19 cellular contexts compared by ENCODE assay signal in genomic region chr3:50078622-50079021, GRCh38. TPM values are rescaled to one million over a fixed set of nuclear protein-coding genes. Genes with fewer than 3 reads are reported as not detected.
A peak's percentile ranks its signal among the peaks of the same experiment; 100 is the strongest.
DNase-seq lines count a peak whose midpoint lies in the region; ATAC-seq and TF ChIP-seq lines count a peak whose summit lies in the region.
"Had no signal": no experiment of that assay in that cellular context is flagged by ENCODE, and none has a peak within 500 bp of the region (broad histone marks: within the 10 kb centered on the region; RNA-seq: fewer than 3 reads in every experiment).

No MANE protein-coding gene starts in this region.

- no peak overlapping the region for H3K4me3 Mint-ChIP-seq in activated naive CD4-positive, alpha-beta T cell treated with anti-CD3 and anti-CD28 coated beads, Interleukin-2, amount 50 U/mL, for 24 hours
- no peak overlapping the region for H3K4me3 Mint-ChIP-seq in activated naive CD4-positive, alpha-beta T cell treated with anti-CD3 and anti-CD28 coated beads, Interleukin-2, amount 10 ng/mL, durations not matched to agents 7 days and 5 days
- H3K4me3 Mint-ChIP-seq in effector memory CD8-positive, alpha-beta T cell, result no peak overlapping the region
- no peak overlapping the region for H3K4me3 Mint-ChIP-seq in stimulated activated naive B cell treated with anti-CD40 and anti-IgM and Interleukin-4, amounts not matched to agents 10 μg/mL and 1 μg/mL and 100 μg/mL, for 72 hours
- H3K4me3 Mint-ChIP-seq: nephron progenitor cell had no signal

- CTCF ChIA-PET in activated naive CD4-positive, alpha-beta T cell treated with anti-CD3 and anti-CD28 coated beads, Interleukin-2, amount 10 ng/mL, durations not matched to agents 7 days and 5 days (lab: Charles Lee), result no interaction called here
- CTCF ChIA-PET in PC-3 (lab: Charles Lee) (no interaction called here), RWPE1 (lab: Yijun Ruan, JAX) (no interaction called here)

- DNase-seq in activated naive CD4-positive, alpha-beta T cell treated with anti-CD3 and anti-CD28 coated beads, Interleukin-2, amount 10 ng/mL, durations not matched to agents 7 days and 5 days, result no peak
- DNase-seq in PC-3, result peak; percentile 23
- no peak for DNase-seq in effector memory CD8-positive, alpha-beta T cell
- DNase-seq in stimulated activated naive B cell treated with anti-CD40 and anti-IgM and Interleukin-4, amounts not matched to agents 10 μg/mL and 1 μg/mL and 100 μg/mL, for 72 hours, result no peak
- no peak for DNase-seq in NCI-H2081 (lab: John Stamatoyannopoulos, UW)
- no peak for DNase-seq in RWPE1 (ENCODE audit: low spot score)
- no peak for DNase-seq in NCI-H128 (lab: John Stamatoyannopoulos, UW; ENCODE audit: unreplicated experiment)
- DNase-seq: activated CD4-positive, alpha-beta T cell treated with anti-CD3 and anti-CD28 coated beads, Interleukin-2, amount 50 U/mL, for 4 hours; activated gamma-delta T cell; effector CD8-positive, alpha-beta T cell; GOT3; NCI-H1048; NCI-H2227 treated with DMSO at 0.1 percent for 48 hours; nephron progenitor cell; SJCRH30; T-helper 9 cell; thyroid gland had no signal

- H3K27ac ChIP-seq in PC-3 (ENCODE audit: low read length) (no peak overlapping the region), RWPE1 (no peak overlapping the region)
- H3K27ac ChIP-seq: right atrium auricular region, SJCRH30, thyroid gland had no signal

- no peak overlapping the region for H3K4me3 ChIP-seq in PC-3 (ENCODE audit: low read length)
- H3K4me3 ChIP-seq: right atrium auricular region, SJCRH30, thyroid gland had no signal

- H4K20me1 ChIP-seq in PC-3 (ENCODE audit: low read length), result no peaks in the 10 kb centered on the region

- H3K4me1 ChIP-seq in PC-3 (ENCODE audit: insufficient read depth, low read length), result no peaks in the 10 kb centered on the region
- H3K4me1 ChIP-seq: right atrium auricular region, SJCRH30, thyroid gland had no signal

- TSS peak; percentile 55 for BruUV-seq in PC-3 (replicated peaks; lab: Mats Ljungman, UMichigan)

- peaks cover 14% of the 10 kb centered on the region for H3K4me1 Mint-ChIP-seq in activated naive CD4-positive, alpha-beta T cell treated with anti-CD3 and anti-CD28 coated beads, Interleukin-2, amount 50 U/mL, for 24 hours
- H3K4me1 Mint-ChIP-seq in activated naive CD4-positive, alpha-beta T cell treated with anti-CD3 and anti-CD28 coated beads, Interleukin-2, amount 10 ng/mL, durations not matched to agents 7 days and 5 days, result peaks cover 19% of the 10 kb centered on the region
- peaks cover 0 to 5% of the 10 kb centered on the region in 2 donors for H3K4me1 Mint-ChIP-seq in effector memory CD8-positive, alpha-beta T cell (ENCODE audit: low read depth in 2 of 2)
- H3K4me1 Mint-ChIP-seq in stimulated activated naive B cell treated with anti-CD40 and anti-IgM and Interleukin-4, amounts not matched to agents 10 μg/mL and 1 μg/mL and 100 μg/mL, for 72 hours, result peaks cover 26 to 49% of the 10 kb centered on the region in 2 donors
- H3K4me1 Mint-ChIP-seq: nephron progenitor cell had no signal

- H3K27me3 ChIP-seq in PC-3 (ENCODE audit: low read length), result no peaks in the 10 kb centered on the region
- H3K27me3 ChIP-seq: right atrium auricular region, SJCRH30, thyroid gland had no signal

- H2AFZ ChIP-seq in PC-3 (ENCODE audit: low read length), result no peak overlapping the region

- no peaks in the 10 kb centered on the region for H3K79me2 ChIP-seq in PC-3 (ENCODE audit: low read length)

- intact Hi-C loops in PC-3 (cut with micrococcal nuclease), result no loop called here

- H3K27me3 Mint-ChIP-seq in activated naive CD4-positive, alpha-beta T cell treated with anti-CD3 and anti-CD28 coated beads, Interleukin-2, amount 50 U/mL, for 24 hours, result no peaks in the 10 kb centered on the region
- H3K27me3 Mint-ChIP-seq in activated naive CD4-positive, alpha-beta T cell treated with anti-CD3 and anti-CD28 coated beads, Interleukin-2, amount 10 ng/mL, durations not matched to agents 7 days and 5 days, result no peaks in the 10 kb centered on the region
- H3K27me3 Mint-ChIP-seq in effector memory CD8-positive, alpha-beta T cell, result no peaks in the 10 kb centered on the region
- H3K27me3 Mint-ChIP-seq in stimulated activated naive B cell treated with anti-CD40 and anti-IgM and Interleukin-4, amounts not matched to agents 10 μg/mL and 1 μg/mL and 100 μg/mL, for 72 hours, result no peaks in the 10 kb centered on the region

- H3K4me2 ChIP-seq in PC-3 (ENCODE audit: low read length), result no peak overlapping the region

- no peak for TF ChIP-seq CTCF in PC-3 (conservative IDR thresholded peaks at IDR 0.05; ENCODE audit: low read depth, low read length)
- TF ChIP-seq CTCF in RWPE1 (conservative IDR thresholded peaks at IDR 0.05; ENCODE audit: low read depth), result no peak

- no peaks in the 10 kb centered on the region for H3F3A ChIP-seq in PC-3 (ENCODE audit: low read length, unreplicated experiment)

- no peak overlapping the region for H3K9ac ChIP-seq in PC-3 (ENCODE audit: low read length)

- H3K36me3 Mint-ChIP-seq in activated naive CD4-positive, alpha-beta T cell treated with anti-CD3 and anti-CD28 coated beads, Interleukin-2, amount 50 U/mL, for 24 hours, result peaks cover 8% of the 10 kb centered on the region
- peaks cover 24% of the 10 kb centered on the region for H3K36me3 Mint-ChIP-seq in activated naive CD4-positive, alpha-beta T cell treated with anti-CD3 and anti-CD28 coated beads, Interleukin-2, amount 10 ng/mL, durations not matched to agents 7 days and 5 days
- peaks cover 38% of the 10 kb centered on the region for H3K36me3 Mint-ChIP-seq in effector memory CD8-positive, alpha-beta T cell (ENCODE audit: insufficient read depth)
- peaks cover 31 to 42% of the 10 kb centered on the region in 2 donors for H3K36me3 Mint-ChIP-seq in stimulated activated naive B cell treated with anti-CD40 and anti-IgM and Interleukin-4, amounts not matched to agents 10 μg/mL and 1 μg/mL and 100 μg/mL, for 72 hours

- peaks cover 13% of the 10 kb centered on the region for H3K36me3 ChIP-seq in PC-3 (ENCODE audit: low read depth, low read length)

- no peaks in the 10 kb centered on the region for H3K9me3 ChIP-seq in PC-3 (ENCODE audit: low read length)
- H3K9me3 ChIP-seq: right atrium auricular region, SJCRH30, thyroid gland had no signal

- no peaks in the 10 kb centered on the region for H3K9me2 ChIP-seq in PC-3 (replicated peaks; ENCODE audit: low read length)

- ATAC-seq in PC-3, result peak; percentile 38; the same call in 1 of the 2 replicates
- no peak for ATAC-seq in effector memory CD8-positive, alpha-beta T cell (replicated peaks)
- peak in 1 of 2 donors; percentile 28 for ATAC-seq in stimulated activated naive B cell treated with anti-CD40 and anti-IgM and Interleukin-4, amounts not matched to agents 10 μg/mL and 1 μg/mL and 100 μg/mL, for 72 hours (replicated peaks)

- POLR2A ChIA-PET in PC-3 (lab: Charles Lee; ENCODE audit: unreplicated experiment), result no interaction called here
- POLR2A ChIA-PET in RWPE1 (lab: Yijun Ruan, JAX; ENCODE audit: low non-redundant PET), result no interaction called here

- peak overlapping the region; percentile 12 for H3K27ac Mint-ChIP-seq in activated naive CD4-positive, alpha-beta T cell treated with anti-CD3 and anti-CD28 coated beads, Interleukin-2, amount 50 U/mL, for 24 hours
- H3K27ac Mint-ChIP-seq in activated naive CD4-positive, alpha-beta T cell treated with anti-CD3 and anti-CD28 coated beads, Interleukin-2, amount 10 ng/mL, durations not matched to agents 7 days and 5 days, result no peak overlapping the region
- peak overlapping the region; percentile 61 to 65 for H3K27ac Mint-ChIP-seq in effector memory CD8-positive, alpha-beta T cell
- H3K27ac Mint-ChIP-seq in stimulated activated naive B cell treated with anti-CD40 and anti-IgM and Interleukin-4, amounts not matched to agents 10 μg/mL and 1 μg/mL and 100 μg/mL, for 72 hours, result peak overlapping the region; percentile 32

- H3K9me3 Mint-ChIP-seq in activated naive CD4-positive, alpha-beta T cell treated with anti-CD3 and anti-CD28 coated beads, Interleukin-2, amount 50 U/mL, for 24 hours, result no peaks in the 10 kb centered on the region
- no peaks in the 10 kb centered on the region for H3K9me3 Mint-ChIP-seq in activated naive CD4-positive, alpha-beta T cell treated with anti-CD3 and anti-CD28 coated beads, Interleukin-2, amount 10 ng/mL, durations not matched to agents 7 days and 5 days
- no peaks in the 10 kb centered on the region for H3K9me3 Mint-ChIP-seq in effector memory CD8-positive, alpha-beta T cell
- no peaks in the 10 kb centered on the region for H3K9me3 Mint-ChIP-seq in stimulated activated naive B cell treated with anti-CD40 and anti-IgM and Interleukin-4, amounts not matched to agents 10 μg/mL and 1 μg/mL and 100 μg/mL, for 72 hours

RNA-seq across cellular contexts. Expression of gene RBM5, which starts 10.1 kb away (rescaled TPM):
- total RNA-seq in PC-3 (2014; rRNA removed), result 105 and 128 TPM in 2 replicates
